In the genomic region with DNA sequence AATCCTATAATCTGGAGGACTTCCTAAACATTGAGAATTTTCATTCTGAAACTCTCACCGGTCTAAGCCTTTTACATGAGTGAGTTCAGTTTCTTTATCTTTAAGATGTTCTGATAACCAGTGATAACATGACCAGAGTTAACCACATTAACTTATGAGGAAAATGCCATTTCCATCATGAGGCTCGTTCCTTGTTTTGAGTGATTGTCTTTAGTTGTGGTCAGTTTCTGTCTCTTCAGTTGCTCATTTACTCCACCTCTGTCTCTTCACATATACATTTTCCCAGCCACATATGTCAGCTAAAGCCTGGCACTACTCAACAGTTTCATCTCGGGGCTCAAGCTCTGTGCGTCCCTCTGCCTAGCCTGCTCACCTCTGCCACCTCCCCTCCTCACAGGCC, we compare ENCODE assay signal across 12 cellular contexts.
DNase-seq lines count a peak whose midpoint lies in the region; ATAC-seq and TF ChIP-seq lines count a peak whose summit lies in the region.
"Had no signal": no experiment of that assay in that cellular context is flagged by ENCODE, and none has a peak within 500 bp of the region (broad histone marks: within the 10 kb centered on the region; RNA-seq: fewer than 3 reads in every experiment).

No MANE protein-coding gene starts in this region.

- no peak overlapping the region for H2BK12ac ChIP-seq in H9 (ENCODE audit: insufficient read length, low read depth, low read length)

- H3K4me1 ChIP-seq in H9 (ENCODE audit: insufficient read depth, low read length) (no peaks in the 10 kb centered on the region), right cardiac atrium (ENCODE audit: control insufficient read depth, insufficient read depth, low read length) (no peaks in the 10 kb centered on the region), skeletal muscle tissue (ENCODE audit: control insufficient read depth in 3 of 3, insufficient read depth in 3 of 3, low read length in 3 of 3) (peaks cover 0 to 3% (median 0%) of the 10 kb centered on the region in 3 donors), mucosa of descending colon (ENCODE audit: low read depth) (peaks cover 3% of the 10 kb centered on the region)

- no peaks in the 10 kb centered on the region for H3K36me3 ChIP-seq in skeletal muscle tissue (ENCODE audit: control insufficient read depth in 3 of 3, insufficient read depth in 3 of 3, low read length in 3 of 3)
- no peaks in the 10 kb centered on the region for H3K36me3 ChIP-seq in mucosa of descending colon (ENCODE audit: low read depth)

- H3K4ac ChIP-seq in H9 (ENCODE audit: low read depth, low read length) = no peak overlapping the region

- no peak overlapping the region for H3K23ac ChIP-seq in H9 (ENCODE audit: insufficient read length, low read depth, low read length)

- H2BK15ac ChIP-seq in H9 (ENCODE audit: low read depth, low read length) = no peak overlapping the region

- H3K4me3 ChIP-seq in right cardiac atrium (ENCODE audit: low read length) (no peak overlapping the region), skeletal muscle tissue (ENCODE audit: low read length in 3 of 3) (no peak overlapping the region), mucosa of descending colon (no peak overlapping the region)

- H3K56ac ChIP-seq in H9 (ENCODE audit: insufficient read length, low read depth, low read length) = no peak overlapping the region

- no peak overlapping the region for H3K9ac ChIP-seq in H9 (ENCODE audit: extremely low read depth, insufficient read length, low read length)
- H3K9ac ChIP-seq in skeletal muscle tissue (ENCODE audit: low read depth in 1 of 3, low read length in 3 of 3) = no peak overlapping the region

- no CpG with 5 or more reads among the region's 4 CpGs for WGBS in H9 (ENCODE audit: extremely low coverage, insufficient read length, low lambda C conversion rate)
- WGBS in right cardiac atrium = 90% methylated on average over 4 of the region's 4 CpGs

- H3K4me1 Mint-ChIP-seq in H9 (peaks cover 9 to 16% of the 10 kb centered on the region in 2 experiments), WTC11 (peaks cover 9% of the 10 kb centered on the region; the same call in 1 of the 2 replicates)
- H3K4me1 Mint-ChIP-seq: activated naive CD4-positive, alpha-beta T cell treated with anti-CD3 and anti-CD28 coated beads, Interleukin-2, amount 10 ng/mL, durations not matched to agents 7 days and 5 days had no signal

- TF ChIP-seq CTCF in H9 (conservative IDR thresholded peaks at IDR 0.05) (no peak), WTC11 (IDR thresholded peaks at IDR 0.05) (no peak), mucosa of descending colon (IDR thresholded peaks at IDR 0.05) (no peak)

- CTCF ChIA-PET in WTC11 (lab: Charles Lee) = no interaction called here

- H3K23me2 ChIP-seq in H9 (ENCODE audit: insufficient read length, low read depth, low read length, poor library complexity, severe bottlenecking) = no peaks in the 10 kb centered on the region

- ATAC-seq in WTC11 (no peak), right cardiac atrium (no peak), mucosa of descending colon (no peak)

- DNase-seq in H9 (no peak), WTC11 (ENCODE audit: low spot score) (no peak), right cardiac atrium (no peak), SK-N-DZ (ENCODE audit: low spot score) (no peak), NCI-H748 (lab: John Stamatoyannopoulos, UW; ENCODE audit: unreplicated experiment) (no peak), mucosa of descending colon (no peak), HUDEP-2 (lab: John Stamatoyannopoulos, UW; ENCODE audit: unreplicated experiment in 76 of 76) (no peak)
- DNase-seq: activated naive CD4-positive, alpha-beta T cell treated with anti-CD3 and anti-CD28 coated beads, Interleukin-2, amount 10 ng/mL, durations not matched to agents 7 days and 5 days; NCI-H446; RPMI8226 had no signal

- no peaks in the 10 kb centered on the region for H3K79me2 ChIP-seq in H9 (ENCODE audit: insufficient read depth, low read length)

- POLR2A ChIA-PET in WTC11 (lab: Charles Lee) = no interaction called here

- H3K27me3 ChIP-seq in H9 (ENCODE audit: insufficient read depth, low read length) (no peaks in the 10 kb centered on the region), right cardiac atrium (ENCODE audit: control insufficient read depth, insufficient read depth) (no peaks in the 10 kb centered on the region), skeletal muscle tissue (ENCODE audit: control insufficient read depth in 3 of 3, insufficient read depth in 3 of 3, low read length in 3 of 3) (no peaks in the 10 kb centered on the region)

- no peak overlapping the region for H2AK5ac ChIP-seq in H9 (ENCODE audit: insufficient read length, low read length)

- H3K9me3 ChIP-seq in H9 (ENCODE audit: control insufficient read depth, low read depth, low read length) (no peaks in the 10 kb centered on the region), right cardiac atrium (ENCODE audit: control insufficient read depth, low read length) (no peaks in the 10 kb centered on the region), skeletal muscle tissue (ENCODE audit: control insufficient read depth in 3 of 3, low read length in 3 of 3) (no peaks in the 10 kb centered on the region), mucosa of descending colon (no peaks in the 10 kb centered on the region)

- no peak overlapping the region for H4K91ac ChIP-seq in H9 (ENCODE audit: insufficient read length, low read depth, low read length)

- no peaks in the 10 kb centered on the region for H4K20me1 ChIP-seq in H9 (ENCODE audit: control insufficient read depth, insufficient read depth, insufficient read length)

- no peak overlapping the region for H3K14ac ChIP-seq in H9 (ENCODE audit: insufficient read depth, low read length)

- H3K9me3 Mint-ChIP-seq in H9 = no peaks in the 10 kb centered on the region
- H3K9me3 Mint-ChIP-seq in WTC11 = no peaks in the 10 kb centered on the region
- H3K9me3 Mint-ChIP-seq: activated naive CD4-positive, alpha-beta T cell treated with anti-CD3 and anti-CD28 coated beads, Interleukin-2, amount 10 ng/mL, durations not matched to agents 7 days and 5 days had no signal

- peak overlapping the region in 2 of 3 experiments; percentile 27 to 30; a peak in 2 of 7 replicates for H3K27ac Mint-ChIP-seq in H9
- peak overlapping the region; percentile 3; the same call in 1 of the 2 replicates for H3K27ac Mint-ChIP-seq in WTC11
- H3K27ac Mint-ChIP-seq: activated naive CD4-positive, alpha-beta T cell treated with anti-CD3 and anti-CD28 coated beads, Interleukin-2, amount 10 ng/mL, durations not matched to agents 7 days and 5 days had no signal

- no peak overlapping the region for H3K18ac ChIP-seq in H9 (ENCODE audit: insufficient read length, low read depth, low read length)

- no peak overlapping the region for H3T11ph ChIP-seq in H9 (ENCODE audit: low read length)

- no peaks in the 10 kb centered on the region for H3K79me1 ChIP-seq in H9 (ENCODE audit: insufficient read depth, low read depth, low read length, poor library complexity, severe bottlenecking)

- no peak overlapping the region for H3K27ac ChIP-seq in H9 (ENCODE audit: insufficient read length, low read depth, low read length)
- H3K27ac ChIP-seq in right cardiac atrium (ENCODE audit: low read length) = peak overlapping the region; percentile 56
- H3K27ac ChIP-seq in skeletal muscle tissue (ENCODE audit: low read depth, low read length) = peak overlapping the region; percentile 73
- H3K27ac ChIP-seq: VCaP had no signal

- H2BK20ac ChIP-seq in H9 (ENCODE audit: low read depth, low read length, poor library complexity, severe bottlenecking) = no peak overlapping the region

- no peak overlapping the region for H2BK5ac ChIP-seq in H9 (ENCODE audit: insufficient read length, low read length)

- H4K8ac ChIP-seq in H9 (replicated peaks; ENCODE audit: insufficient read length, low read depth, low read length) = no peak overlapping the region

- no peak overlapping the region for H2AFZ ChIP-seq in H9 (ENCODE audit: low read length)

- no peak overlapping the region for H4K5ac ChIP-seq in H9 (ENCODE audit: insufficient read length, low read depth, low read length)

- H3K4me2 ChIP-seq in H9 (ENCODE audit: insufficient read depth, insufficient read length, low read length) = no peak overlapping the region

- H2BK120ac ChIP-seq in H9 (ENCODE audit: low read depth, low read length, poor library complexity, severe bottlenecking) = no peak overlapping the region

- H3K36me3 Mint-ChIP-seq in H9 (ENCODE audit: insufficient read depth in 1 of 3, low read depth in 3 of 3) = peaks cover 1 to 8% (median 3%) of the 10 kb centered on the region in 3 experiments; a peak in 3 of 7 replicates
- peaks cover 3% of the 10 kb centered on the region; the same call in 1 of the 2 replicates for H3K36me3 Mint-ChIP-seq in WTC11

- H3K27me3 Mint-ChIP-seq in H9 (ENCODE audit: low read depth) (no peaks in the 10 kb centered on the region), WTC11 (ENCODE audit: low read depth) (no peaks in the 10 kb centered on the region)
- H3K27me3 Mint-ChIP-seq: activated naive CD4-positive, alpha-beta T cell treated with anti-CD3 and anti-CD28 coated beads, Interleukin-2, amount 10 ng/mL, durations not matched to agents 7 days and 5 days had no signal

- intact Hi-C loops in right cardiac atrium (cut with DNase I) (no loop called here), mucosa of descending colon (cut with DNase I, micrococcal nuclease) (no loop called here)

- H3K4me3 Mint-ChIP-seq in H9 (no peak overlapping the region), WTC11 (no peak overlapping the region)
- H3K4me3 Mint-ChIP-seq: activated naive CD4-positive, alpha-beta T cell treated with anti-CD3 and anti-CD28 coated beads, Interleukin-2, amount 10 ng/mL, durations not matched to agents 7 days and 5 days had no signal

TF ChIP-seq in WTC11, 78 proteins besides CTCF, POLR2A, EP300 and RAD21 (continues in another document):
- TF ChIP-seq MXD4 (CRISPR knock-in tag; IDR thresholded peaks at IDR 0.05; ENCODE audit: borderline replicate concordance) (no peak), NR3C1 (CRISPR knock-in tag; conservative IDR thresholded peaks at IDR 0.05; ENCODE audit: low read depth) (no peak), ZBTB21 (CRISPR knock-in tag; IDR thresholded peaks at IDR 0.05; ENCODE audit: borderline replicate concordance) (no peak), ZMAT4 (CRISPR knock-in tag; IDR thresholded peaks at IDR 0.05) (no peak), RELA (CRISPR knock-in tag; IDR thresholded peaks at IDR 0.05; ENCODE audit: borderline replicate concordance) (no peak), ZNF232 (CRISPR knock-in tag; IDR thresholded peaks at IDR 0.05) (no peak)
